In the genomic region with DNA sequence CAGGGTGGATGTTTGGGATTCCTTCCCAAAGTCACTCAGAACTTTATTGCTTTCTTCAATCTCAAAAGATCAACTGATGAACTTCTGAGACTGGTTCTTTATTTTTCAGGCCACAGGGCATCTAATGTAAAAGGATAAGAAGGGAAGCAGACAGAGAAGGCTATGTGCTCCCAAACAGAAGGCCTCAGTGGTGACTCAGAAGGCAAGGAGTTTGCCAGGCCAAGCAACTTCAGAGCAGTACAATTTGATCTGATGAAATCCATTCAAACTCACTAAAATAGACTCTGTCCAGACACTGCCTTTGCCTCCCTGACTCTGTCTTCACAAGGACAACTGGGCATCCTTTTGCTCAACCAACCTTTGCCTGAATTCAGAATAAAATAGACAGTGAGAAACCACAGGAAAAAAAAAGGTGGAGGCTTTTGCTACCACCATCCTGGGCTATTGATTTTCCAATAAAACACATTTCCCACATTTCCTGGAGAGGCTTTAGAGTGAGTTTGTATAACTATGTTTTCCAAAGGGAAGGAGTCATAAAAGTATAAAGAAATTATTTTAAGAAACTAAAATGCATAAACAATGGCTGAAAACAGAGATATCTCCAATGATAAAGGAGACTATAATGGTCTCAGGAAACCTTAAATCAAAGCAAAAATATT, we compare ENCODE assay signal across 15 cellular contexts. TPM values are rescaled to one million over a fixed set of nuclear protein-coding genes. Genes with fewer than 3 reads are reported as not detected.
DNase-seq lines count a peak whose midpoint lies in the region; ATAC-seq and TF ChIP-seq lines count a peak whose summit lies in the region.
"Had no signal": no experiment of that assay in that cellular context is flagged by ENCODE, and none has a peak within 500 bp of the region (broad histone marks: within the 10 kb centered on the region; RNA-seq: fewer than 3 reads in every experiment).

No MANE protein-coding gene starts in this region.

- ATAC-seq in activated CD8-positive, alpha-beta memory T cell treated with anti-CD3 and anti-CD28 coated beads, Interleukin-2, amount 10 ng/mL, durations not matched to agents 7 days and 5 days, result no peak

- DNase-seq in activated CD8-positive, alpha-beta memory T cell treated with anti-CD3 and anti-CD28 coated beads, Interleukin-2, amount 10 ng/mL, durations not matched to agents 7 days and 5 days, result no peak
- DNase-seq in activated CD8-positive, alpha-beta memory T cell treated with anti-CD3 and anti-CD28 coated beads, Interleukin-2, amount 50 U/mL, for 4 hours, result no peak
- DNase-seq in astrocyte of the cerebellum (ENCODE audit: low read depth) (peak; percentile 29), left ventricle myocardium inferior (no peak), transverse colon (no peak), posterior vena cava (ENCODE audit: low spot score) (no peak), NCI-H1105 treated with DMSO at 0.1 percent for 48 hours (lab: John Stamatoyannopoulos, UW) (no peak), progenitor cell of endocrine pancreas (ENCODE audit: low spot score, unreplicated experiment) (no peak)
- DNase-seq: activated CD4-positive, alpha-beta memory T cell treated with anti-CD3 and anti-CD28 coated beads, Interleukin-2, amount 10 ng/mL, durations not matched to agents 7 days and 5 days; activated naive CD8-positive, alpha-beta T cell treated with anti-CD3 and anti-CD28 coated beads for 36 hours; Kasumi-1; NCI-H510A had no signal

- H3K36me3 Mint-ChIP-seq in activated CD8-positive, alpha-beta memory T cell treated with anti-CD3 and anti-CD28 coated beads, Interleukin-2, amount 10 ng/mL, durations not matched to agents 7 days and 5 days, result peaks cover 53% of the 10 kb centered on the region
- peaks cover 1% of the 10 kb centered on the region for H3K36me3 Mint-ChIP-seq in progenitor cell of endocrine pancreas (ENCODE audit: insufficient read depth)

- no peak for TF ChIP-seq EP300 in transverse colon (IDR thresholded peaks at IDR 0.05; ENCODE audit: low read depth)

- H3K4me3 Mint-ChIP-seq in activated CD8-positive, alpha-beta memory T cell treated with anti-CD3 and anti-CD28 coated beads, Interleukin-2, amount 10 ng/mL, durations not matched to agents 7 days and 5 days, result no peak overlapping the region
- no peak overlapping the region for H3K4me3 Mint-ChIP-seq in progenitor cell of endocrine pancreas (ENCODE audit: low read depth)
- H3K4me3 Mint-ChIP-seq: activated CD4-positive, alpha-beta memory T cell treated with anti-CD3 and anti-CD28 coated beads, Interleukin-2, amount 10 ng/mL, durations not matched to agents 7 days and 5 days; activated naive CD8-positive, alpha-beta T cell treated with anti-CD3 and anti-CD28 coated beads for 36 hours had no signal

- peaks cover 2% of the 10 kb centered on the region for H3K9me3 Mint-ChIP-seq in activated CD8-positive, alpha-beta memory T cell treated with anti-CD3 and anti-CD28 coated beads, Interleukin-2, amount 10 ng/mL, durations not matched to agents 7 days and 5 days (ENCODE audit: low read depth)
- peaks cover 28% of the 10 kb centered on the region for H3K9me3 Mint-ChIP-seq in progenitor cell of endocrine pancreas (ENCODE audit: low read depth)

- CTCF ChIA-PET in activated CD8-positive, alpha-beta memory T cell treated with anti-CD3 and anti-CD28 coated beads, Interleukin-2, amount 10 ng/mL, durations not matched to agents 7 days and 5 days (lab: Charles Lee), result no interaction called here

- H3K4me3 ChIP-seq in astrocyte of the cerebellum (ENCODE audit: low read depth, low read length), result no peak overlapping the region
- H3K4me3 ChIP-seq in left ventricle myocardium inferior, result no peak overlapping the region
- no peak overlapping the region for H3K4me3 ChIP-seq in transverse colon
- H3K4me3 ChIP-seq: SK-N-MC, vagina had no signal

- intact Hi-C loops in left ventricle myocardium inferior (cut with micrococcal nuclease) (no loop called here), transverse colon (cut with DNase I; ENCODE audit: low total_unique reads) (no loop called here), posterior vena cava (cut with DNase I) (no loop called here)

- H3K27ac Mint-ChIP-seq in activated CD8-positive, alpha-beta memory T cell treated with anti-CD3 and anti-CD28 coated beads, Interleukin-2, amount 10 ng/mL, durations not matched to agents 7 days and 5 days, result peak overlapping the region; percentile 49
- H3K27ac Mint-ChIP-seq in progenitor cell of endocrine pancreas, result no peak overlapping the region
- H3K27ac Mint-ChIP-seq: activated CD4-positive, alpha-beta memory T cell treated with anti-CD3 and anti-CD28 coated beads, Interleukin-2, amount 10 ng/mL, durations not matched to agents 7 days and 5 days had no signal

- peak overlapping the region; percentile 48 for H3K27ac ChIP-seq in left ventricle myocardium inferior (replicated peaks)
- peak overlapping the region in 3 of 4 donors; percentile 6 to 49 (median 34) for H3K27ac ChIP-seq in transverse colon
- H3K27ac ChIP-seq: parathyroid adenoma, SK-N-MC, vagina had no signal

- TF ChIP-seq POLR2A in transverse colon (IDR thresholded peaks at IDR 0.05), result no peak

- no peaks in the 10 kb centered on the region for H3K27me3 ChIP-seq in left ventricle myocardium inferior (ENCODE audit: low read depth)
- no peaks in the 10 kb centered on the region for H3K27me3 ChIP-seq in transverse colon
- H3K27me3 ChIP-seq: vagina had no signal

- in situ Hi-C loops in astrocyte of the cerebellum (cut with HindIII; ENCODE audit: low sequenced_read_pairs) (no loop called here), transverse colon (cut with MboI; ENCODE audit: low pct_ligation_motif_present in 1 of 4, low pct_unique_long_range_greater_than_20kb in 1 of 4, low sequenced_read_pairs in 3 of 4) (no loop called here)

- H3K4me1 ChIP-seq in left ventricle myocardium inferior (peaks cover 25% of the 10 kb centered on the region), transverse colon (no peaks in the 10 kb centered on the region)
- H3K4me1 ChIP-seq: parathyroid adenoma, vagina had no signal

- H3K36me3 ChIP-seq in left ventricle myocardium inferior (peaks cover 5% of the 10 kb centered on the region), transverse colon (no peaks in the 10 kb centered on the region)
- H3K36me3 ChIP-seq: vagina had no signal

- peaks cover 24% of the 10 kb centered on the region for H3K4me1 Mint-ChIP-seq in activated CD8-positive, alpha-beta memory T cell treated with anti-CD3 and anti-CD28 coated beads, Interleukin-2, amount 10 ng/mL, durations not matched to agents 7 days and 5 days
- H3K4me1 Mint-ChIP-seq in progenitor cell of endocrine pancreas (ENCODE audit: low read depth), result no peaks in the 10 kb centered on the region

- H3K27me3 Mint-ChIP-seq in activated CD8-positive, alpha-beta memory T cell treated with anti-CD3 and anti-CD28 coated beads, Interleukin-2, amount 10 ng/mL, durations not matched to agents 7 days and 5 days, result no peaks in the 10 kb centered on the region
- no peaks in the 10 kb centered on the region for H3K27me3 Mint-ChIP-seq in progenitor cell of endocrine pancreas
- H3K27me3 Mint-ChIP-seq: activated CD4-positive, alpha-beta memory T cell treated with anti-CD3 and anti-CD28 coated beads, Interleukin-2, amount 10 ng/mL, durations not matched to agents 7 days and 5 days; activated naive CD8-positive, alpha-beta T cell treated with anti-CD3 and anti-CD28 coated beads for 36 hours had no signal

- no peak for TF ChIP-seq CTCF in astrocyte of the cerebellum (IDR thresholded peaks at IDR 0.05; ENCODE audit: low read depth, low read length, missing control alignments)
- no peak for TF ChIP-seq CTCF in left ventricle myocardium inferior (IDR thresholded peaks at IDR 0.05; ENCODE audit: borderline replicate concordance)
- no peak for TF ChIP-seq CTCF in transverse colon (IDR thresholded peaks at IDR 0.05)
- TF ChIP-seq CTCF in progenitor cell of endocrine pancreas (IDR thresholded peaks at IDR 0.05; ENCODE audit: unreplicated experiment), result no peak

- H3K9me3 ChIP-seq in left ventricle myocardium inferior (replicated peaks) (no peaks in the 10 kb centered on the region), transverse colon (no peaks in the 10 kb centered on the region)
- H3K9me3 ChIP-seq: vagina had no signal

RNA-seq across cellular contexts. Expression of a gene that starts 55.2 kb away (rescaled TPM):
- total RNA-seq in activated CD8-positive, alpha-beta memory T cell treated with anti-CD3 and anti-CD28 coated beads, Interleukin-2, amount 10 ng/mL, durations not matched to agents 7 days and 5 days, result 100 to 1,000 TPM; 108 to 126 TPM
- total RNA-seq in left ventricle myocardium inferior (54.9 TPM), transverse colon (10 to 100 TPM in 2 of 4 donors, 1 to 10 TPM in 2; 4.2 to 13.9 (median 8.2) TPM), posterior vena cava (10 to 100 TPM; 14.2 to 17.7 TPM), progenitor cell of endocrine pancreas (0.31 and 0.42 TPM in 2 replicates)
